Comparison of ENCODE assay signal across 16 cellular contexts in genomic region chr4:31083451-31083850, GRCh38.
DNase-seq lines count a peak whose midpoint lies in the region; ATAC-seq and TF ChIP-seq lines count a peak whose summit lies in the region.
"Had no signal": no experiment of that assay in that cellular context is flagged by ENCODE, and none has a peak within 500 bp of the region (broad histone marks: within the 10 kb centered on the region; RNA-seq: fewer than 3 reads in every experiment).

No MANE protein-coding gene starts in this region.

- H3K36me3 ChIP-seq in cardiac muscle cell (no peaks in the 10 kb centered on the region), left ventricle myocardium inferior (no peaks in the 10 kb centered on the region), tibial artery (no peaks in the 10 kb centered on the region), MG63 (no peaks in the 10 kb centered on the region)
- H3K36me3 ChIP-seq: BLaER1 treated with 17β-estradiol and CSF1 and Interleukin-3, amounts not matched to agents 10 nM and 100 nM had no signal

- intact Hi-C loops in left ventricle myocardium inferior (cut with micrococcal nuclease): no loop called here
- intact Hi-C loops in tibial artery (cut with DNase I; ENCODE audit: low total_unique reads): no loop called here

- no peak for DNase-seq in cardiac muscle cell (ENCODE audit: low read depth in 1 of 2, low spot score in 1 of 2)
- DNase-seq in left ventricle myocardium inferior: no peak
- peak; percentile 54 for DNase-seq in NCI-H524 treated with DMSO at 0.1 percent for 48 hours (lab: John Stamatoyannopoulos, UW)
- peak; percentile 73 for DNase-seq in fibroblast of villous mesenchyme (ENCODE audit: low read depth)
- no peak for DNase-seq in tibial artery
- DNase-seq in kidney tubule cell (ENCODE audit: low spot score): no peak
- no peak for DNase-seq in MG63
- DNase-seq: 8988T; Calu3; CD8-positive, alpha-beta T cell; GF-D8; H9; KBM-7 had no signal

- TF ChIP-seq CTCF in cardiac muscle cell (IDR thresholded peaks at IDR 0.05; ENCODE audit: low read depth, low read length) (no peak), left ventricle myocardium inferior (IDR thresholded peaks at IDR 0.05; ENCODE audit: borderline replicate concordance) (no peak), fibroblast of villous mesenchyme (IDR thresholded peaks at IDR 0.05; ENCODE audit: insufficient read depth, low read depth, low read length) (no peak), tibial artery (IDR thresholded peaks at IDR 0.05) (no peak)

- ATAC-seq in HG03520 (IDR thresholded peaks at IDR 0.05; ENCODE audit: unreplicated experiment): no peak
- ATAC-seq: CD8-positive, alpha-beta T cell; HepG2 had no signal

- H3K27me3 ChIP-seq in cardiac muscle cell: no peaks in the 10 kb centered on the region
- no peaks in the 10 kb centered on the region for H3K27me3 ChIP-seq in left ventricle myocardium inferior (ENCODE audit: low read depth)
- no peaks in the 10 kb centered on the region for H3K27me3 ChIP-seq in tibial artery
- H3K27me3 ChIP-seq in MG63: no peaks in the 10 kb centered on the region
- H3K27me3 ChIP-seq: BLaER1 treated with 17β-estradiol and CSF1 and Interleukin-3, amounts not matched to agents 10 nM and 100 nM had no signal

- peaks cover 43% of the 10 kb centered on the region for H3K4me1 ChIP-seq in cardiac muscle cell (ENCODE audit: low read depth)
- H3K4me1 ChIP-seq in left ventricle myocardium inferior: peaks cover 18% of the 10 kb centered on the region
- peaks cover 0 to 74% (median 23%) of the 10 kb centered on the region in 4 donors for H3K4me1 ChIP-seq in tibial artery
- H3K4me1 ChIP-seq: BLaER1 treated with 17β-estradiol and CSF1 and Interleukin-3, amounts not matched to agents 10 nM and 100 nM had no signal

- H3K27ac ChIP-seq in cardiac muscle cell (peak overlapping the region; percentile 59), left ventricle myocardium inferior (replicated peaks) (no peak overlapping the region), tibial artery (peak overlapping the region; percentile 11 to 68)
- H3K27ac ChIP-seq: BLaER1 treated with 17β-estradiol and CSF1 and Interleukin-3, amounts not matched to agents 10 nM and 100 nM had no signal

- H3K4me3 ChIP-seq in cardiac muscle cell: no peak overlapping the region
- no peak overlapping the region for H3K4me3 ChIP-seq in left ventricle myocardium inferior
- no peak overlapping the region for H3K4me3 ChIP-seq in fibroblast of villous mesenchyme (ENCODE audit: low read depth, low read length)
- H3K4me3 ChIP-seq in tibial artery: no peak overlapping the region
- no peak overlapping the region for H3K4me3 ChIP-seq in MG63
- H3K4me3 ChIP-seq: BLaER1 treated with 17β-estradiol and CSF1 and Interleukin-3, amounts not matched to agents 10 nM and 100 nM had no signal

- H3K9me3 ChIP-seq in cardiac muscle cell (ENCODE audit: low read depth) (no peaks in the 10 kb centered on the region), left ventricle myocardium inferior (replicated peaks) (no peaks in the 10 kb centered on the region), tibial artery (no peaks in the 10 kb centered on the region), MG63 (no peaks in the 10 kb centered on the region)
- H3K9me3 ChIP-seq: BLaER1 treated with 17β-estradiol and CSF1 and Interleukin-3, amounts not matched to agents 10 nM and 100 nM had no signal

Comparison
In these comparisons a context has a peak if more than half of its experiments do, and no peak if none do; other contexts are left out.
1. DNase-seq: peak in NCI-H524 treated with DMSO at 0.1 percent for 48 hours (single experiment) and fibroblast of villous mesenchyme (single experiment); none in cardiac muscle cell (0 of 2), left ventricle myocardium inferior (single experiment), tibial artery (0 of 2), kidney tubule cell (single experiment) and MG63 (single experiment).